ENCODE assay signal across 8 cellular contexts in genomic region chr6:110999634-111000270, GRCh38. TPM values are rescaled to one million over a fixed set of nuclear protein-coding genes. Genes with fewer than 3 reads are reported as not detected.
DNase-seq lines count a peak whose midpoint lies in the region; ATAC-seq, FAIRE-seq and TF ChIP-seq lines count a peak whose summit lies in the region.

No MANE protein-coding gene starts in this region.

- H3K36me3 ChIP-seq in BE2C (peaks cover 89% of the 10 kb centered on the region), HEK293 (ENCODE audit: control insufficient read depth in 2 of 2, insufficient read depth in 1 of 2, low read length in 2 of 2) (peaks cover 74 to 96% of the 10 kb centered on the region in 2 experiments), astrocyte (ENCODE audit: insufficient read depth, low read length) (peaks cover 31% of the 10 kb centered on the region), HepG2 (replicated peaks in 1 of 2; ENCODE audit: control insufficient read depth in 1 of 2, insufficient read depth in 2 of 2, low read length in 2 of 2) (peaks cover 28 to 88% of the 10 kb centered on the region in 2 experiments)

- TF ChIP-seq CTCF in BE2C (IDR thresholded peaks at IDR 0.05; ENCODE audit: low read depth, low read length) (peak; percentile 22; the same call in 1 of the 2 replicates), HEK293 (tag by site-specific recombination; IDR thresholded peaks at IDR 0.05) (no peak), astrocyte (IDR thresholded peaks at IDR 0.05; ENCODE audit: insufficient read depth, low read depth, low read length) (peak; percentile 34), HepG2 (CRISPR knock-in tag; IDR thresholded peaks at IDR 0.05) (peak; percentile 45)

- no peak overlapping the region for H3K27ac Mint-ChIP-seq in astrocyte (ENCODE audit: unreplicated experiment)

- in situ Hi-C loops in HepG2 (cut with HindIII; ENCODE audit: extremely low pct_ligation_motif_present, low pct_unique_long_range_greater_than_20kb) = loop anchor here (10.0 to 25.0 kb wide), 2 partner anchors 312 to 475 kb away; no protein-coding TSS in a partner anchor

- H3K27me3 ChIP-seq in BE2C (no peaks in the 10 kb centered on the region), astrocyte (ENCODE audit: insufficient read depth, low read length) (no peaks in the 10 kb centered on the region), HepG2 (ENCODE audit: control insufficient read depth in 1 of 2, insufficient read depth in 2 of 2, low read length in 2 of 2) (no peaks in the 10 kb centered on the region)

- no peak for TF ChIP-seq POLR2A in HepG2 (IDR thresholded peaks at IDR 0.05; ENCODE audit: insufficient read depth in 1 of 2, low read depth in 2 of 2, low read length in 2 of 2)

- H3K4me3 ChIP-seq in BE2C (ENCODE audit: low read depth, low read length) (no peak overlapping the region), HEK293 (ENCODE audit: low read depth, low read length) (no peak overlapping the region), astrocyte (ENCODE audit: insufficient read depth, low read depth, low read length) (no peak overlapping the region), HepG2 (replicated peaks in 1 of 3; ENCODE audit: insufficient read depth in 1 of 3, low read depth in 2 of 3, low read length in 3 of 3) (no peak overlapping the region)

- H3K9ac ChIP-seq in astrocyte (ENCODE audit: low read length) = no peak overlapping the region
- no peak overlapping the region for H3K9ac ChIP-seq in HepG2 (ENCODE audit: insufficient read depth, low read depth, low read length)

- intact Hi-C loops in HepG2 (cut with micrococcal nuclease; ENCODE audit: unreplicated experiment) = loop anchor here (1.0 to 2.0 kb wide), 3 partner anchors 116 to 471 kb away; no protein-coding TSS in a partner anchor

- TF ChIP-seq EP300 in HepG2 (IDR thresholded peaks at IDR 0.05; ENCODE audit: low read depth in 2 of 2, low read length in 2 of 2) = no peak
- TF ChIP-seq EP300 in HepG2 (CRISPR knock-in tag; IDR thresholded peaks at IDR 0.05; ENCODE audit: borderline replicate concordance) = no peak

- H3K79me2 ChIP-seq in astrocyte (ENCODE audit: insufficient read depth, low read length) (no peaks in the 10 kb centered on the region), HepG2 (ENCODE audit: insufficient read depth, low read length) (peaks cover 3% of the 10 kb centered on the region)

- DNase-seq in BE2C = no peak
- DNase-seq in astrocyte (ENCODE audit: low read depth) = peak; percentile 12
- peak; percentile 22 for DNase-seq in HepG2 (ENCODE audit: low spot score)
- no peak for DNase-seq in activated CD4-positive, alpha-beta T cell treated with anti-CD3 and anti-CD28 coated beads for 4 hours

- H3K27ac ChIP-seq in HEK293 (ENCODE audit: extremely low read depth, low read depth, low read length) (no peak overlapping the region), astrocyte (ENCODE audit: low read depth, low read length) (no peak overlapping the region), HepG2 (ENCODE audit: extremely low read length, insufficient read depth, low read length) (no peak overlapping the region)

- H3K4me1 Mint-ChIP-seq in astrocyte (ENCODE audit: low read depth, unreplicated experiment) = no peaks in the 10 kb centered on the region

- H3K9me3 ChIP-seq in BE2C (no peaks in the 10 kb centered on the region), HEK293 (ENCODE audit: control insufficient read depth, insufficient read depth, low read depth, low read length) (no peaks in the 10 kb centered on the region), astrocyte (ENCODE audit: insufficient read depth, low read depth, low read length) (no peaks in the 10 kb centered on the region), HepG2 (ENCODE audit: low read length) (no peaks in the 10 kb centered on the region)

- H3K4me3 Mint-ChIP-seq in astrocyte (ENCODE audit: unreplicated experiment) = no peak overlapping the region

- no peaks in the 10 kb centered on the region for H3K9me3 Mint-ChIP-seq in astrocyte (ENCODE audit: unreplicated experiment)

- H3K36me3 Mint-ChIP-seq in astrocyte (ENCODE audit: low read depth, unreplicated experiment) = peaks cover 7% of the 10 kb centered on the region

- H4K20me1 ChIP-seq in astrocyte (ENCODE audit: insufficient read depth, low read length) (peaks cover 11% of the 10 kb centered on the region), HepG2 (ENCODE audit: insufficient read depth, low read length) (no peaks in the 10 kb centered on the region)

- BruUV-seq in HepG2 (replicated peaks; lab: Mats Ljungman, UMichigan) = no TSS peak

- no peak overlapping the region for H2AFZ ChIP-seq in astrocyte (ENCODE audit: low read depth, low read length)
- no peak overlapping the region for H2AFZ ChIP-seq in HepG2 (ENCODE audit: low read length)

- POLR2A ChIA-PET in HEK293 (lab: Yijun Ruan, JAX) (interaction anchor here (1.5 kb wide), 1 partner anchor 41 kb away, joined by 3 read pairs; the partner anchor contains the start of gene GTF3C6), HepG2 (lab: Yijun Ruan, JAX) (no interaction called here)

- H3K4me1 ChIP-seq in BE2C (no peaks in the 10 kb centered on the region), HEK293 (ENCODE audit: control insufficient read depth, insufficient read depth, low read length) (no peaks in the 10 kb centered on the region), astrocyte (ENCODE audit: insufficient read depth, low read length) (no peaks in the 10 kb centered on the region), HepG2 (ENCODE audit: insufficient read depth, low read length) (peaks cover 3% of the 10 kb centered on the region)

- CTCF ChIA-PET in HEK293 (lab: Yijun Ruan, JAX) (interaction anchor here (0.7 to 2.8 kb wide), 11 partner anchors 11 to 472 kb away, joined by 3 to 19 read pairs (median 5); no protein-coding TSS in a partner anchor), HepG2 (lab: Yijun Ruan, JAX; ENCODE audit: low intra/inter-chr PET ratio, low total read pairs) (interaction anchor here (1.3 to 3.0 kb wide), 2 partner anchors 381 to 471 kb away, joined by 3 to 12 read pairs; no protein-coding TSS in a partner anchor)

- WGBS in HepG2 (ENCODE audit: low lambda C conversion rate) = 71% methylated on average over 2 of the region's 2 CpGs

- TF ChIP-seq RAD21 in HepG2 (CRISPR knock-in tag; IDR thresholded peaks at IDR 0.05) = 0 out of 2 replicates have a peak, but pooled peaks have one; percentile 36

- ATAC-seq in HepG2 (no peak), GM21381 (IDR thresholded peaks at IDR 0.05; ENCODE audit: unreplicated experiment) (no peak), HG02938 (IDR thresholded peaks at IDR 0.05; ENCODE audit: unreplicated experiment) (no peak), GM19455 (IDR thresholded peaks at IDR 0.05; ENCODE audit: unreplicated experiment) (no peak)

- FAIRE-seq in astrocyte (lab: Jason Lieb, UNC) (no peak), HepG2 (lab: Jason Lieb, UNC) (peak; percentile 64)

- H3K4me2 ChIP-seq in astrocyte (ENCODE audit: low read length) (no peak overlapping the region), HepG2 (ENCODE audit: low read depth, low read length) (no peak overlapping the region)

- H3K27me3 Mint-ChIP-seq in astrocyte (ENCODE audit: low read depth, unreplicated experiment) = no peaks in the 10 kb centered on the region

RNA-seq across cellular contexts. Expression of gene RPF2, which starts 17.9 kb away (rescaled TPM):
- polyA plus RNA-seq in BE2C (2012; ENCODE audit: insufficient read depth, insufficient read length, low read depth) = 51.1 TPM
- total RNA-seq in astrocyte = 30.5 and 31.3 TPM in 2 replicates
- 45.6 and 70.4 TPM in 2 replicates for total RNA-seq in HepG2 (2016; rRNA removed; fragmentation: Illumina TruSeq; extraction: Trizol)
- total RNA-seq in HepG2 (2016; cell fraction: cytosol; rRNA removed; fragmentation: Illumina TruSeq; extraction: Trizol; ENCODE audit: low read depth) = 7.5 and 10.3 TPM in 2 replicates
- total RNA-seq in HepG2 (2016; cell fraction: insoluble cytoplasmic fraction; rRNA removed; fragmentation: Illumina TruSeq; extraction: Trizol) = 46.1 and 74.5 TPM in 2 replicates
- 12.2 and 13.3 TPM in 2 replicates for total RNA-seq in HepG2 (2016; cell fraction: membrane; rRNA removed; fragmentation: Illumina TruSeq; extraction: Trizol)
- 25.9 and 26.1 TPM in 2 replicates for total RNA-seq in HepG2 (2016; cell fraction: nucleus; rRNA removed; fragmentation: Illumina TruSeq; extraction: Trizol)
- polyA plus RNA-seq in HepG2 (2011; rRNA removed) = 18.4 and 25.1 TPM in 2 replicates
- 9.2 and 16.9 TPM in 2 replicates for polyA plus RNA-seq in HepG2 (2011; cell fraction: cytosol; rRNA removed)
- 4.1 and 5.4 TPM in 2 replicates for polyA plus RNA-seq in HepG2 (2011; cell fraction: nucleus; rRNA removed)
- 31.2 and 39.1 TPM in 2 replicates for polyA plus RNA-seq in HepG2 (2012)
- polyA plus RNA-seq in HepG2 (2016; cell fraction: cytosol; fragmentation: Illumina TruSeq; extraction: Trizol; ENCODE audit: low read depth) = 7.0 TPM in 2 replicates
- polyA plus RNA-seq in HepG2 (2016; cell fraction: insoluble cytoplasmic fraction; fragmentation: Illumina TruSeq; extraction: Trizol; ENCODE audit: low read depth) = 82.3 and 82.7 TPM in 2 replicates
- 8.1 and 10.1 TPM in 2 replicates for polyA plus RNA-seq in HepG2 (2016; cell fraction: membrane; fragmentation: Illumina TruSeq; extraction: Trizol; ENCODE audit: low read depth)
- polyA plus RNA-seq in HepG2 (2016; cell fraction: nucleus; fragmentation: Illumina TruSeq; extraction: Trizol; ENCODE audit: insufficient read depth, low read depth) = 33.0 and 37.1 TPM in 2 replicates
- 7.1 and 8.2 TPM in 2 replicates for polyA minus RNA-seq in HepG2 (2011; rRNA and poly(A)+ RNA removed; ENCODE audit: low replicate concordance)
- 11.4 and 13.3 TPM in 2 replicates for polyA minus RNA-seq in HepG2 (2011; cell fraction: cytosol; rRNA and poly(A)+ RNA removed)
- polyA minus RNA-seq in HepG2 (2011; cell fraction: nucleus; rRNA and poly(A)+ RNA removed) = 25.5 and 25.9 TPM in 2 replicates

RNA-seq across cellular contexts. Expression of gene GTF3C6, which starts 41.2 kb away (rescaled TPM):
- polyA plus RNA-seq in BE2C (2012; ENCODE audit: insufficient read depth, insufficient read length, low read depth) = 81.3 TPM
- total RNA-seq in astrocyte (105 and 116 TPM in 2 replicates), HepG2 (2016; rRNA removed; fragmentation: Illumina TruSeq; extraction: Trizol) (160 and 195 TPM in 2 replicates)
- total RNA-seq in HepG2 (2016; cell fraction: cytosol; rRNA removed; fragmentation: Illumina TruSeq; extraction: Trizol; ENCODE audit: low read depth) = 144 and 180 TPM in 2 replicates
- total RNA-seq in HepG2 (2016; cell fraction: insoluble cytoplasmic fraction; rRNA removed; fragmentation: Illumina TruSeq; extraction: Trizol) = 161 and 199 TPM in 2 replicates
- 230 and 276 TPM in 2 replicates for total RNA-seq in HepG2 (2016; cell fraction: membrane; rRNA removed; fragmentation: Illumina TruSeq; extraction: Trizol)
- total RNA-seq in HepG2 (2016; cell fraction: nucleus; rRNA removed; fragmentation: Illumina TruSeq; extraction: Trizol) = 55.6 and 59.8 TPM in 2 replicates
- polyA plus RNA-seq in HepG2 (2011; rRNA removed) = 19.3 and 21.6 TPM in 2 replicates
- 12.0 and 21.0 TPM in 2 replicates for polyA plus RNA-seq in HepG2 (2011; cell fraction: cytosol; rRNA removed)
- 4.4 and 8.4 TPM in 2 replicates for polyA plus RNA-seq in HepG2 (2011; cell fraction: nucleus; rRNA removed)
- polyA plus RNA-seq in HepG2 (2012) = 77.9 and 114 TPM in 2 replicates
- 218 and 250 TPM in 2 replicates for polyA plus RNA-seq in HepG2 (2016; cell fraction: cytosol; fragmentation: Illumina TruSeq; extraction: Trizol; ENCODE audit: low read depth)
- polyA plus RNA-seq in HepG2 (2016; cell fraction: insoluble cytoplasmic fraction; fragmentation: Illumina TruSeq; extraction: Trizol; ENCODE audit: low read depth) = 229 and 233 TPM in 2 replicates
- polyA plus RNA-seq in HepG2 (2016; cell fraction: membrane; fragmentation: Illumina TruSeq; extraction: Trizol; ENCODE audit: low read depth) = 267 and 309 TPM in 2 replicates
- 100 and 108 TPM in 2 replicates for polyA plus RNA-seq in HepG2 (2016; cell fraction: nucleus; fragmentation: Illumina TruSeq; extraction: Trizol; ENCODE audit: insufficient read depth, low read depth)
- polyA minus RNA-seq in HepG2 (2011; rRNA and poly(A)+ RNA removed; ENCODE audit: low replicate concordance) = 1.5 and 1.7 TPM in 2 replicates
- 16.9 and 21.8 TPM in 2 replicates for polyA minus RNA-seq in HepG2 (2011; cell fraction: cytosol; rRNA and poly(A)+ RNA removed)
- polyA minus RNA-seq in HepG2 (2011; cell fraction: nucleus; rRNA and poly(A)+ RNA removed) = 12.1 and 14.3 TPM in 2 replicates

Comparison
In these comparisons a context has a peak if more than half of its experiments do, and no peak if none do; other contexts are left out.
1. DNase-seq: peak in astrocyte (single experiment) and HepG2 (single experiment); none in BE2C (single experiment) and activated CD4-positive, alpha-beta T cell treated with anti-CD3 and anti-CD28 coated beads for 4 hours (0 of 2).